1 cellular context compared by ENCODE assay signal in genomic region chr1:45510036-45510971, GRCh38.
TF ChIP-seq lines count a peak whose summit lies in the region.

No MANE protein-coding gene starts in this region.

TF ChIP-seq in HepG2, 621 proteins besides CTCF, POLR2A, EP300 and RAD21:
- TF ChIP-seq ATF1 (CRISPR knock-in tag; IDR thresholded peaks at IDR 0.05) (no peak), POLR2AphosphoS2 (IDR thresholded peaks at IDR 0.05; ENCODE audit: low read depth, low read length) (0 out of 2 replicates have a peak, but pooled peaks have one; percentile 40), PAWR (CRISPR knock-in tag; IDR thresholded peaks at IDR 0.05; ENCODE audit: borderline replicate concordance) (no peak), NFKBIZ (CRISPR knock-in tag; IDR thresholded peaks at IDR 0.05) (no peak), STAG1 (CRISPR knock-in tag; IDR thresholded peaks at IDR 0.05) (no peak), ZNF891 (CRISPR knock-in tag; IDR thresholded peaks at IDR 0.05) (no peak), HNRNPLL (IDR thresholded peaks at IDR 0.05; ENCODE audit: low read depth, low read length, poor library complexity, severe bottlenecking) (no peak), ZNF552 (CRISPR knock-in tag; IDR thresholded peaks at IDR 0.05; ENCODE audit: borderline replicate concordance) (no peak), ATF3 (CRISPR knock-in tag; IDR thresholded peaks at IDR 0.05) (no peak), ZNF615 (CRISPR knock-in tag; IDR thresholded peaks at IDR 0.05; ENCODE audit: borderline replicate concordance) (no peak), ZBTB3 (CRISPR knock-in tag; IDR thresholded peaks at IDR 0.05; ENCODE audit: borderline replicate concordance, low read depth) (no peak), AGO2 (optimal IDR thresholded peaks at IDR 0.05; ENCODE audit: low read depth, low read length) (no peak), AFF4 (CRISPR knock-in tag; IDR thresholded peaks at IDR 0.05) (no peak), SP140L (CRISPR knock-in tag; IDR thresholded peaks at IDR 0.05; ENCODE audit: borderline replicate concordance) (no peak), ZNF550 (CRISPR knock-in tag; IDR thresholded peaks at IDR 0.05; ENCODE audit: borderline replicate concordance) (no peak), SSRP1 (CRISPR knock-in tag; IDR thresholded peaks at IDR 0.05) (0 out of 2 replicates have a peak, but pooled peaks have one; percentile 24), CENPX (CRISPR knock-in tag; IDR thresholded peaks at IDR 0.05) (no peak), POLR2G (IDR thresholded peaks at IDR 0.05; ENCODE audit: low read depth, low read length) (peak; percentile 57), ZNF143 (CRISPR knock-in tag; IDR thresholded peaks at IDR 0.05) (no peak), ZNF670 (CRISPR knock-in tag; IDR thresholded peaks at IDR 0.05; ENCODE audit: borderline replicate concordance) (no peak), ZNF709 (CRISPR knock-in tag; IDR thresholded peaks at IDR 0.05) (no peak), DRAP1 (CRISPR knock-in tag; IDR thresholded peaks at IDR 0.05) (no peak), ZFP41 (CRISPR knock-in tag; IDR thresholded peaks at IDR 0.05; ENCODE audit: borderline replicate concordance) (no peak), RBFOX2 (IDR thresholded peaks at IDR 0.05; ENCODE audit: low read depth, low read length) (peak; percentile 77), MYPOP (CRISPR knock-in tag; IDR thresholded peaks at IDR 0.05) (no peak), MED1 (CRISPR knock-in tag; IDR thresholded peaks at IDR 0.05) (no peak), HDAC6 (IDR thresholded peaks at IDR 0.05; ENCODE audit: low read depth, low read length) (no peak), ZNF235 (CRISPR knock-in tag; IDR thresholded peaks at IDR 0.05; ENCODE audit: borderline replicate concordance) (no peak), YEATS4 (CRISPR knock-in tag; IDR thresholded peaks at IDR 0.05; ENCODE audit: borderline replicate concordance) (no peak), TEAD3 (CRISPR knock-in tag; optimal IDR thresholded peaks at IDR 0.05; ENCODE audit: borderline replicate concordance) (no peak), ZSCAN21 (CRISPR knock-in tag; IDR thresholded peaks at IDR 0.05; ENCODE audit: borderline replicate concordance) (no peak), PHF20 (CRISPR knock-in tag; IDR thresholded peaks at IDR 0.05) (no peak), ZC3H13 (CRISPR knock-in tag; IDR thresholded peaks at IDR 0.05) (0 out of 2 replicates have a peak, but pooled peaks have one; percentile 33), CENPT (CRISPR knock-in tag; IDR thresholded peaks at IDR 0.05; ENCODE audit: low read depth) (no peak), AGO1 (IDR thresholded peaks at IDR 0.05; ENCODE audit: low read depth, low read length, poor library complexity, severe bottlenecking) (no peak), RBM22 (optimal IDR thresholded peaks at IDR 0.05; ENCODE audit: low read length) (peak; percentile 85), FOXA3 (CRISPR knock-in tag; IDR thresholded peaks at IDR 0.05) (no peak), ZNF260 (CRISPR knock-in tag; IDR thresholded peaks at IDR 0.05; ENCODE audit: borderline replicate concordance, low read depth) (no peak), ZBTB21 (CRISPR knock-in tag; IDR thresholded peaks at IDR 0.05) (no peak), GFI1 (CRISPR knock-in tag; IDR thresholded peaks at IDR 0.05; ENCODE audit: borderline replicate concordance) (no peak), IKZF4 (CRISPR knock-in tag; IDR thresholded peaks at IDR 0.05; ENCODE audit: borderline replicate concordance, low read depth, not compliant biosample characterization) (no peak), ZNF558 (CRISPR knock-in tag; IDR thresholded peaks at IDR 0.05; ENCODE audit: borderline replicate concordance) (no peak)
